Comparison of ENCODE assay signal across 8 cellular contexts in genomic region chr17:65562206-65562531, GRCh38. TPM values are rescaled to one million over a fixed set of nuclear protein-coding genes. Genes with fewer than 3 reads are reported as not detected.
DNase-seq lines count a peak whose midpoint lies in the region; ATAC-seq and TF ChIP-seq lines count a peak whose summit lies in the region.

No MANE protein-coding gene starts in this region.

- H3K4me1 ChIP-seq in thymus (ENCODE audit: control insufficient read depth, insufficient read depth, low read length), result peaks cover 14% of the 10 kb centered on the region

- CTCF ChIA-PET in activated naive CD4-positive, alpha-beta T cell treated with anti-CD3 and anti-CD28 coated beads, Interleukin-2, amount 10 ng/mL, durations not matched to agents 7 days and 5 days (lab: Charles Lee), result no interaction called here
- CTCF ChIA-PET in activated CD8-positive, alpha-beta T cell treated with anti-CD3 and anti-CD28 coated beads for 36 hours (lab: Charles Lee), result interaction anchor here (1.5 kb wide), 1 partner anchor 268 kb away, joined by 3 read pairs; no protein-coding TSS in a partner anchor

- H3K27me3 ChIP-seq in thymus (ENCODE audit: control insufficient read depth, insufficient read depth), result no peaks in the 10 kb centered on the region

- H3K4me3 ChIP-seq in thymus (ENCODE audit: low read length), result peak overlapping the region; percentile 77

- no peak overlapping the region for H3K27ac ChIP-seq in thymus (ENCODE audit: low read depth)

- H3K36me3 Mint-ChIP-seq in activated naive CD4-positive, alpha-beta T cell treated with anti-CD3 and anti-CD28 coated beads, Interleukin-2, amount 10 ng/mL, durations not matched to agents 7 days and 5 days, result peaks cover 5% of the 10 kb centered on the region
- no peaks in the 10 kb centered on the region for H3K36me3 Mint-ChIP-seq in activated CD8-positive, alpha-beta T cell treated with anti-CD3 and anti-CD28 coated beads for 36 hours (ENCODE audit: low read depth)
- no peaks in the 10 kb centered on the region for H3K36me3 Mint-ChIP-seq in immature natural killer cell

- peaks cover 8% of the 10 kb centered on the region for H3K36me3 ChIP-seq in thymus (ENCODE audit: control insufficient read depth, insufficient read depth)

- peak overlapping the region; percentile 84 for H3K4me3 Mint-ChIP-seq in activated naive CD4-positive, alpha-beta T cell treated with anti-CD3 and anti-CD28 coated beads, Interleukin-2, amount 10 ng/mL, durations not matched to agents 7 days and 5 days
- peak overlapping the region; percentile 71 for H3K4me3 Mint-ChIP-seq in activated CD8-positive, alpha-beta T cell treated with anti-CD3 and anti-CD28 coated beads for 36 hours
- peak overlapping the region; percentile 82 to 91 (median 87) for H3K4me3 Mint-ChIP-seq in immature natural killer cell

- no peak for ATAC-seq in activated CD8-positive, alpha-beta T cell treated with anti-CD3 and anti-CD28 coated beads for 36 hours

- H3K4me1 Mint-ChIP-seq in activated naive CD4-positive, alpha-beta T cell treated with anti-CD3 and anti-CD28 coated beads, Interleukin-2, amount 10 ng/mL, durations not matched to agents 7 days and 5 days, result peaks cover 37% of the 10 kb centered on the region
- peaks cover 32% of the 10 kb centered on the region for H3K4me1 Mint-ChIP-seq in activated CD8-positive, alpha-beta T cell treated with anti-CD3 and anti-CD28 coated beads for 36 hours (ENCODE audit: low read depth)
- peaks cover 9 to 15% of the 10 kb centered on the region in 2 donors for H3K4me1 Mint-ChIP-seq in immature natural killer cell

- 63% methylated on average over 9 of the region's 9 CpGs for WGBS in thymus

- no peaks in the 10 kb centered on the region for H3K9me3 Mint-ChIP-seq in activated naive CD4-positive, alpha-beta T cell treated with anti-CD3 and anti-CD28 coated beads, Interleukin-2, amount 10 ng/mL, durations not matched to agents 7 days and 5 days
- no peaks in the 10 kb centered on the region for H3K9me3 Mint-ChIP-seq in activated CD8-positive, alpha-beta T cell treated with anti-CD3 and anti-CD28 coated beads for 36 hours
- H3K9me3 Mint-ChIP-seq in immature natural killer cell, result no peaks in the 10 kb centered on the region

- POLR2A ChIA-PET in activated CD8-positive, alpha-beta T cell treated with anti-CD3 and anti-CD28 coated beads for 36 hours (lab: Charles Lee), result no interaction called here

- no peak for TF ChIP-seq CTCF in activated CD8-positive, alpha-beta T cell treated with anti-CD3 and anti-CD28 coated beads for 36 hours (IDR thresholded peaks at IDR 0.05)

- intact Hi-C loops in activated CD8-positive, alpha-beta T cell treated with anti-CD3 and anti-CD28 coated beads for 36 hours (cut with micrococcal nuclease), result no loop called here
- intact Hi-C loops in posterior vena cava (cut with DNase I), result no loop called here

- H3K27ac Mint-ChIP-seq in activated naive CD4-positive, alpha-beta T cell treated with anti-CD3 and anti-CD28 coated beads, Interleukin-2, amount 10 ng/mL, durations not matched to agents 7 days and 5 days, result no peak overlapping the region
- no peak overlapping the region for H3K27ac Mint-ChIP-seq in activated CD8-positive, alpha-beta T cell treated with anti-CD3 and anti-CD28 coated beads for 36 hours
- no peak overlapping the region for H3K27ac Mint-ChIP-seq in immature natural killer cell

- no peaks in the 10 kb centered on the region for H3K9me3 ChIP-seq in thymus (ENCODE audit: control insufficient read depth)

- peaks cover 31% of the 10 kb centered on the region for H3K27me3 Mint-ChIP-seq in activated naive CD4-positive, alpha-beta T cell treated with anti-CD3 and anti-CD28 coated beads, Interleukin-2, amount 10 ng/mL, durations not matched to agents 7 days and 5 days
- peaks cover 4% of the 10 kb centered on the region for H3K27me3 Mint-ChIP-seq in activated CD8-positive, alpha-beta T cell treated with anti-CD3 and anti-CD28 coated beads for 36 hours
- H3K27me3 Mint-ChIP-seq in immature natural killer cell (ENCODE audit: low read depth in 3 of 3), result peaks cover 8 to 18% (median 9%) of the 10 kb centered on the region in 3 donors

- DNase-seq in activated naive CD4-positive, alpha-beta T cell treated with anti-CD3 and anti-CD28 coated beads, Interleukin-2, amount 10 ng/mL, durations not matched to agents 7 days and 5 days, result no peak
- no peak for DNase-seq in activated naive CD4-positive, alpha-beta T cell (lab: John Stamatoyannopoulos, UW)
- DNase-seq in activated CD8-positive, alpha-beta T cell treated with anti-CD3 and anti-CD28 coated beads for 36 hours, result no peak
- no peak for DNase-seq in immature natural killer cell
- DNase-seq in posterior vena cava (ENCODE audit: low spot score), result no peak
- DNase-seq in NCI-H1694 treated with DMSO at 0.1 percent for 48 hours (lab: John Stamatoyannopoulos, UW), result no peak
- no peak for DNase-seq in activated CD8-positive, alpha-beta memory T cell treated with anti-CD3 and anti-CD28 coated beads, Interleukin-2, amount 50 U/mL, for 48 hours

RNA-seq across cellular contexts. Expression of gene AXIN2, which starts 0.7 kb away (rescaled TPM):
- total RNA-seq in activated CD8-positive, alpha-beta T cell treated with anti-CD3 and anti-CD28 coated beads for 36 hours, result 1 to 10 TPM in 1 of 2 experiments, under 1 TPM in 1; 0.69 to 1.0 TPM
- polyA plus RNA-seq in immature natural killer cell, result under 1 TPM in 2 of 3 donors, not detected in 1; 0.57 to 0.94 TPM
- 9.8 TPM for polyA plus RNA-seq in thymus
- 10 to 100 TPM; 21.2 to 23.5 TPM for total RNA-seq in posterior vena cava

Comparison
In these comparisons a context has a peak if more than half of its experiments do, and no peak if none do; other contexts are left out.
1. RNA of gene AXIN2, which starts 0.7 kb away (total RNA-seq): 21.2 to 23.5 TPM in posterior vena cava; 0.69 to 1.0 TPM in activated CD8-positive, alpha-beta T cell treated with anti-CD3 and anti-CD28 coated beads for 36 hours; every median in the first group is over 10 times any median in the second.
2. Peak in every context shown above with its lines, with median percentiles within 50 percentile points of each other: H3K4me3 Mint-ChIP-seq.